ENCODE assay signal across 10 cellular contexts in genomic region chr11:133163463-133164419, GRCh38.
DNase-seq lines count a peak whose midpoint lies in the region; ATAC-seq and TF ChIP-seq lines count a peak whose summit lies in the region.
"Had no signal": no experiment of that assay in that cellular context is flagged by ENCODE, and none has a peak within 500 bp of the region (broad histone marks: within the 10 kb centered on the region; RNA-seq: fewer than 3 reads in every experiment).

No MANE protein-coding gene starts in this region.

- H3K4me1 Mint-ChIP-seq in osteocyte (ENCODE audit: unreplicated experiment): no peaks in the 10 kb centered on the region

- no peaks in the 10 kb centered on the region for H3K9me3 ChIP-seq in Peyer's patch

- H3K27ac ChIP-seq in HL-60 (replicated peaks): no peak overlapping the region
- no peak overlapping the region for H3K27ac ChIP-seq in Peyer's patch

- ATAC-seq in GM18909 (IDR thresholded peaks at IDR 0.05; ENCODE audit: poor library complexity, unreplicated experiment): peak; percentile 65
- no peak for ATAC-seq in HG02840 (IDR thresholded peaks at IDR 0.05; ENCODE audit: low FRiP score, unreplicated experiment)
- ATAC-seq: naive thymus-derived CD8-positive, alpha-beta T cell had no signal

- TF ChIP-seq POLR2A in Peyer's patch (IDR thresholded peaks at IDR 0.05): no peak

- no peak overlapping the region for H3K4me3 ChIP-seq in HL-60 (replicated peaks; ENCODE audit: insufficient read depth, low read length)
- no peak overlapping the region for H3K4me3 ChIP-seq in Peyer's patch
- H3K4me3 ChIP-seq in fibroblast of mammary gland (ENCODE audit: control insufficient read depth, low read depth, low read length): no peak overlapping the region

- H3K4me3 Mint-ChIP-seq in osteocyte (ENCODE audit: unreplicated experiment): no peak overlapping the region
- H3K4me3 Mint-ChIP-seq: naive thymus-derived CD8-positive, alpha-beta T cell; T-helper 1 cell treated with Interleukin-12 subunit alpha and Interleukin-12 subunit beta and Interleukin-4 antibody, amounts not matched to agents 30 μg/mL and 1 μg/mL, for 36 hours had no signal

- H3K36me3 Mint-ChIP-seq in osteocyte (ENCODE audit: unreplicated experiment): no peaks in the 10 kb centered on the region
- H3K36me3 Mint-ChIP-seq: naive thymus-derived CD8-positive, alpha-beta T cell had no signal

- H3K36me3 ChIP-seq in Peyer's patch: no peaks in the 10 kb centered on the region

- H3K27me3 Mint-ChIP-seq in osteocyte (ENCODE audit: unreplicated experiment): peaks cover 9% of the 10 kb centered on the region

- H3K27me3 ChIP-seq in HL-60 (ENCODE audit: insufficient read depth, poor library complexity, severe bottlenecking) (no peaks in the 10 kb centered on the region), Peyer's patch (no peaks in the 10 kb centered on the region)

- DNase-seq in COLO668 (lab: John Stamatoyannopoulos, UW; ENCODE audit: unreplicated experiment) (peak; percentile 6), HL-60 (ENCODE audit: low read depth in 1 of 2, low spot score in 1 of 2) (peak in 1 of 2 experiments; percentile 12), Peyer's patch (peak in 1 of 3 donors; percentile 56), fibroblast of mammary gland (ENCODE audit: low read depth) (peak; percentile 34), osteocyte (ENCODE audit: extremely low spot score, unreplicated experiment) (no peak)
- no peak for DNase-seq in stimulated activated CD4-positive, alpha-beta T cell treated with anti-CD3 and anti-CD28 coated beads, Interleukin-2, amount 100 ng/mL, for 24 hours

- H3K9me3 Mint-ChIP-seq in osteocyte (ENCODE audit: unreplicated experiment): no peaks in the 10 kb centered on the region
- H3K9me3 Mint-ChIP-seq: T-helper 1 cell treated with Interleukin-12 subunit alpha and Interleukin-12 subunit beta and Interleukin-4 antibody, amounts not matched to agents 30 μg/mL and 1 μg/mL, for 36 hours had no signal

- TF ChIP-seq CTCF in HL-60 (IDR thresholded peaks at IDR 0.05; ENCODE audit: insufficient read depth, low read length) (peak; percentile 17), Peyer's patch (IDR thresholded peaks at IDR 0.05) (peak in 4 of 6 experiments; percentile 46 to 73 (median 70)), fibroblast of mammary gland (conservative IDR thresholded peaks at IDR 0.05; ENCODE audit: control insufficient read depth, insufficient read depth, low read depth, low read length) (peak; percentile 56), osteocyte (IDR thresholded peaks at IDR 0.05) (peak; percentile 79)

- peaks cover 0 to 10% (median 0%) of the 10 kb centered on the region in 4 donors for H3K4me1 ChIP-seq in Peyer's patch

- no peak overlapping the region for H3K27ac Mint-ChIP-seq in osteocyte (ENCODE audit: unreplicated experiment)
- H3K27ac Mint-ChIP-seq: naive thymus-derived CD8-positive, alpha-beta T cell; T-helper 1 cell treated with Interleukin-12 subunit alpha and Interleukin-12 subunit beta and Interleukin-4 antibody, amounts not matched to agents 30 μg/mL and 1 μg/mL, for 36 hours had no signal

Comparison
In these comparisons a context has a peak if more than half of its experiments do, and no peak if none do; other contexts are left out.
1. DNase-seq: peak in COLO668 (single experiment) and fibroblast of mammary gland (single experiment); none in osteocyte (single experiment) and stimulated activated CD4-positive, alpha-beta T cell treated with anti-CD3 and anti-CD28 coated beads, Interleukin-2, amount 100 ng/mL, for 24 hours (0 of 2).
2. CTCF ChIP-seq: peak in every context shown above with its lines; median percentile 79 in osteocyte; 70 in Peyer's patch; 56 in fibroblast of mammary gland; 17 in HL-60.